8 cellular contexts compared by ENCODE assay signal in genomic region chr3:48502728-48503168, GRCh38. TPM values are rescaled to one million over a fixed set of nuclear protein-coding genes. Genes with fewer than 3 reads are reported as not detected.
DNase-seq lines count a peak whose midpoint lies in the region; ATAC-seq and TF ChIP-seq lines count a peak whose summit lies in the region.

No MANE protein-coding gene starts in this region.

- peaks cover 19% of the 10 kb centered on the region for H3K4me1 ChIP-seq in HUES64 (ENCODE audit: insufficient read depth, low read length)
- peaks cover 31% of the 10 kb centered on the region for H3K4me1 ChIP-seq in body of pancreas
- H3K4me1 ChIP-seq in stomach = peaks cover 19 to 53% (median 29%) of the 10 kb centered on the region in 4 donors

- no peak overlapping the region for H3K27ac ChIP-seq in HUES64 (ENCODE audit: low read depth, low read length)
- H3K27ac ChIP-seq in body of pancreas = peak overlapping the region; percentile 53 to 82 (median 70)
- H3K27ac ChIP-seq in stomach = peak overlapping the region; percentile 35 to 96 (median 92)

- peak; percentile 60 to 81 (median 72) for DNase-seq in body of pancreas
- DNase-seq in left kidney (ENCODE audit: low read depth, low spot score) = peak; percentile 24
- DNase-seq in stomach = peak; percentile 66
- no peak for DNase-seq in DMS153 treated with DMSO at 0.1 percent for 48 hours (lab: John Stamatoyannopoulos, UW; ENCODE audit: unreplicated experiment)

- peak; percentile 37 for ATAC-seq in body of pancreas
- no peak for ATAC-seq in HG03097 (IDR thresholded peaks at IDR 0.05; ENCODE audit: low FRiP score, unreplicated experiment)
- ATAC-seq in GM21786 (IDR thresholded peaks at IDR 0.05; ENCODE audit: unreplicated experiment) = no peak
- ATAC-seq in GM18520 (IDR thresholded peaks at IDR 0.05; ENCODE audit: unreplicated experiment) = no peak

- TF ChIP-seq POLR2A in body of pancreas (IDR thresholded peaks at IDR 0.05) (no peak), stomach (IDR thresholded peaks at IDR 0.05) (no peak)

- WGBS in HUES64 = 91% methylated on average over 6 of the region's 6 CpGs
- WGBS in body of pancreas, 2 donors = 32 to 57% methylated on average over 1 to 6 of the region's 6 CpGs
- 28 to 52% (median 38%) methylated on average over 4 to 6 of the region's 6 CpGs for WGBS in stomach, 5 donors

- H3K27me3 ChIP-seq in HUES64 (ENCODE audit: insufficient read depth, low read length) = no peaks in the 10 kb centered on the region
- no peaks in the 10 kb centered on the region for H3K27me3 ChIP-seq in body of pancreas
- no peaks in the 10 kb centered on the region for H3K27me3 ChIP-seq in stomach

- H3K4me3 ChIP-seq in HUES64 (ENCODE audit: low read length) (peak overlapping the region; percentile 69), body of pancreas (no peak overlapping the region), stomach (peak overlapping the region; percentile 57 to 73 (median 70))

- no peaks in the 10 kb centered on the region for H3K9me3 ChIP-seq in HUES64 (ENCODE audit: insufficient read depth, low read depth, low read length)
- H3K9me3 ChIP-seq in body of pancreas = no peaks in the 10 kb centered on the region
- no peaks in the 10 kb centered on the region for H3K9me3 ChIP-seq in stomach

- TF ChIP-seq CTCF in body of pancreas (IDR thresholded peaks at IDR 0.05) (no peak), stomach (IDR thresholded peaks at IDR 0.05) (no peak)

- H3K9ac ChIP-seq in HUES64 (ENCODE audit: low read depth, low read length) = no peak overlapping the region; the same call in 1 of the 2 replicates

- no peak for TF ChIP-seq EP300 in stomach (IDR thresholded peaks at IDR 0.05)

- intact Hi-C loops in body of pancreas (cut with DNase I) = no loop called here
- intact Hi-C loops in stomach (cut with DNase I; ENCODE audit: low total_unique reads) = no loop called here

- peaks cover 20% of the 10 kb centered on the region for H3K36me3 ChIP-seq in HUES64 (ENCODE audit: insufficient read depth, low read length)
- H3K36me3 ChIP-seq in body of pancreas (replicated peaks in 1 of 2; ENCODE audit: insufficient read depth in 1 of 2, low read depth in 2 of 2) = no peaks in the 10 kb centered on the region
- peaks cover 0 to 30% (median 28%) of the 10 kb centered on the region in 4 donors for H3K36me3 ChIP-seq in stomach

RNA-seq across cellular contexts. Expression of gene SHISA5, which starts 1.2 kb away (rescaled TPM):
- 106 TPM for polyA plus RNA-seq in HUES64 (2013, experiment 1 of 2)
- 125 TPM for polyA plus RNA-seq in HUES64 (2013, experiment 2 of 2)
- total RNA-seq in body of pancreas (10 to 100 TPM; 46.5 to 48.5 TPM), stomach (100 to 1,000 TPM in 1 of 5 donors, 10 to 100 TPM in 4; 43.4 to 182 (median 51.8) TPM)
- polyA plus RNA-seq in stomach = 100 to 1,000 TPM in 1 of 3 donors, 10 to 100 TPM in 2; 57.5 to 116 (median 58.7) TPM

RNA-seq across cellular contexts. Expression of gene PFKFB4, which starts 53.9 kb away (rescaled TPM):
- 11.2 TPM for polyA plus RNA-seq in HUES64 (2013, experiment 1 of 2)
- 17.4 TPM for polyA plus RNA-seq in HUES64 (2013, experiment 2 of 2)
- total RNA-seq in body of pancreas = 10 to 100 TPM in 1 of 2 donors, 1 to 10 TPM in 1; 8.9 to 11.4 TPM
- 1 to 10 TPM in 4 of 5 donors, not detected in 1; 1.0 to 9.6 (median 3.0) TPM for total RNA-seq in stomach
- 1 to 10 TPM in 2 of 3 donors, under 1 TPM in 1; 0.61 to 3.2 (median 1.5) TPM for polyA plus RNA-seq in stomach

RNA-seq across cellular contexts. Expression of gene ATRIP, which starts 56.2 kb away (rescaled TPM):
- polyA plus RNA-seq in HUES64 (2013, experiment 1 of 2) = 13.5 TPM
- polyA plus RNA-seq in HUES64 (2013, experiment 2 of 2) = 18.0 TPM
- 1 to 10 TPM; 2.6 to 4.3 TPM for total RNA-seq in body of pancreas
- 10 to 100 TPM in 2 of 5 donors, 1 to 10 TPM in 3; 2.3 to 34.4 (median 5.5) TPM for total RNA-seq in stomach
- polyA plus RNA-seq in stomach = 1 to 10 TPM; 2.9 to 5.8 (median 3.2) TPM

Comparison
In these comparisons a context has a peak if more than half of its experiments do, and no peak if none do; other contexts are left out.
1. H3K4me3 ChIP-seq: peak in HUES64 (single experiment) and stomach (4 of 4); none in body of pancreas (0 of 2).